35 cellular contexts compared by ENCODE assay signal in the genomic region with DNA sequence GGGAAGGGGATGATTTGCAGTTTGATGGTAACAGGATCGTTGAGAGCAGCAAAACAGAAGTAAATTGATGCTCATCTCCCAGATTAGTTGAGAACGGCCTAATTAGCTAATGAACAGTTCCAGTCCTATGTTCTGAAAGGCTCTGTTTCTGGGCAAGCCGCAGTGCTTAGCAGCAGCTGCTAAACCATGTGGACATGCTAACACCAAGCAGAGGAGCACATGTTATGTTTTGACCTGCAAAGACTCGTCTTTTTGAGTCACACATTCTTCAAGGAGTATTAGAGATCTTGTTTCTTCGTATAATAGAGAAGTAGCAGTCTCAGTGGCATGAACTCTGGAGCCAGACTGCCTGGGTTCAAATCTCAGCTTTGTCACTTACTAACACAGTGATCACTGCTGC. TPM values are rescaled to one million over a fixed set of nuclear protein-coding genes. Genes with fewer than 3 reads are reported as not detected.
"Had no signal": no experiment of that assay in that cellular context is flagged by ENCODE, and none has a peak within 500 bp of the region (broad histone marks: within the 10 kb centered on the region; RNA-seq: fewer than 3 reads in every experiment).

No MANE protein-coding gene starts in this region.

- H3K36me3 ChIP-seq: adrenal gland, gastrocnemius medialis, neutrophil, uterus, WERI-Rb-1 had no signal

- DNase-seq: activated CD4-positive, alpha-beta memory T cell treated with anti-CD3 and anti-CD28 coated beads for 36 hours; activated CD4-positive, alpha-beta T cell treated with anti-CD3 and anti-CD28 coated beads, Interleukin-2, amount 10 ng/mL, durations not matched to agents 24 days and 14 days; activated CD4-positive, CD25-positive, alpha-beta regulatory T cell treated with anti-CD3 and anti-CD28 coated beads, Interleukin-2, amount 50 U/mL, for 72 hours; activated CD8-positive, alpha-beta memory T cell treated with anti-CD3 and anti-CD28 coated beads, Interleukin-2, amount 50 U/mL, for 4 hours; activated effector memory CD4-positive, alpha-beta T cell treated with anti-CD3 and anti-CD28 coated beads, Interleukin-2, amount 50 U/mL, for 16 hours; activated naive CD4-positive, alpha-beta T cell treated with anti-CD3 and anti-CD28 coated beads for 36 hours; activated naive CD8-positive, alpha-beta T cell treated with anti-CD3 and anti-CD28 coated beads for 36 hours; activated T-cell treated with anti-CD3 and anti-CD28 coated beads, Interleukin-2, amount 50 U/mL, for 1 hour; aorta; effector memory CD8-positive, alpha-beta T cell; gastrocnemius medialis; glutamatergic neuron; kidney; left colon; naive B cell; nephron progenitor cell; stimulated activated CD4-positive, alpha-beta T cell treated with anti-CD3 and anti-CD28 coated beads, Interleukin-1b, Interleukin-23, amount 100 ng/mL, for 48 hours; stimulated activated CD4-positive, alpha-beta T cell treated with anti-CD3 and anti-CD28 coated beads, Interleukin-4, amount 100 ng/mL, for 4 hours; stimulated activated CD8-positive, alpha-beta memory T cell treated with anti-CD3 and anti-CD28 coated beads, Interleukin-4, amount 100 ng/mL, for 48 hours; stimulated activated naive CD8-positive, alpha-beta T cell treated with anti-CD3 and anti-CD28 coated beads, Interleukin-15, amount 100 ng/mL, for 72 hours; substantia nigra; T-helper 17 cell; T1000; uterus; WERI-Rb-1 had no signal

- H3K4me1 ChIP-seq: adrenal gland, body of pancreas, gastrocnemius medialis, uterus had no signal

- H3K4me2 ChIP-seq: smooth muscle cell had no signal

- H3K27ac ChIP-seq: adrenal gland, body of pancreas, coronary artery, gastrocnemius medialis, uterus, WERI-Rb-1 had no signal

- ATAC-seq: body of pancreas; effector memory CD8-positive, alpha-beta T cell; gastrocnemius medialis; left colon; sciatic nerve; stimulated activated memory B cell treated with anti-CD40 and anti-IgM and Interleukin-4, amounts not matched to agents 10 μg/mL and 1 μg/mL and 100 μg/mL, for 72 hours; stimulated activated naive CD8-positive, alpha-beta T cell treated with anti-CD3 and anti-CD28 coated beads, Interleukin-15, amount 100 ng/mL, for 72 hours; T-helper 17 cell had no signal

- FAIRE-seq: kidney had no signal

- H3K4me3 ChIP-seq: adrenal gland, body of pancreas, coronary artery, gastrocnemius medialis, smooth muscle cell, uterus had no signal

- H3K27me3 ChIP-seq: body of pancreas, uterus had no signal

- H3K9me3 ChIP-seq: adrenal gland, body of pancreas, gastrocnemius medialis, neutrophil, uterus had no signal

RNA-seq across cellular contexts. Expression of gene CACNA1E, which starts 58.1 kb away (rescaled TPM):
- total RNA-seq: activated CD4-positive, alpha-beta memory T cell treated with anti-CD3 and anti-CD28 coated beads for 36 hours; activated CD4-positive, alpha-beta T cell treated with anti-CD3 and anti-CD28 coated beads, Interleukin-2, amount 10 ng/mL, durations not matched to agents 24 days and 14 days; activated CD8-positive, alpha-beta memory T cell treated with anti-CD3 and anti-CD28 coated beads for 36 hours; activated naive CD4-positive, alpha-beta T cell treated with anti-CD3 and anti-CD28 coated beads for 36 hours; activated T-helper 1 cell treated with anti-CD3 and anti-CD28 coated beads, Interleukin-12 subunit alpha, Interleukin-12 subunit beta, Interleukin-2, Interleukin-4 antibody, amounts not matched to agents 30 ng/mL and 10 ng/mL and 1 ng/mL, durations not matched to agents 14 hours and 24 hours and 36 hours; osteocyte; smooth muscle cell; T-helper 17 cell had no signal
- polyA plus RNA-seq: aorta, smooth muscle cell had no signal
